Comparison of ENCODE assay signal across 8 cellular contexts in genomic region chr17:29390856-29391631, GRCh38. TPM values are rescaled to one million over a fixed set of nuclear protein-coding genes. Genes with fewer than 3 reads are reported as not detected.
A peak's percentile ranks its signal among the peaks of the same experiment; 100 is the strongest.
DNase-seq lines count a peak whose midpoint lies in the region; ATAC-seq, FAIRE-seq and TF ChIP-seq lines count a peak whose summit lies in the region.

No MANE protein-coding gene starts in this region.

- H3K27ac Mint-ChIP-seq in WTC11 = peak overlapping the region; percentile 96

- no peaks in the 10 kb centered on the region for H3K27me3 Mint-ChIP-seq in WTC11 (ENCODE audit: low read depth)

- peak; percentile 18 for DNase-seq in BE2C
- DNase-seq in GM19239 (ENCODE audit: insufficient read length, low spot score) = no peak
- DNase-seq in LHCN-M2 (ENCODE audit: low read depth) = peak; percentile 6
- DNase-seq in WTC11 (ENCODE audit: low spot score) = peak; percentile 61
- DNase-seq in erythroblast (lab: John Stamatoyannopoulos, UW) = peak; percentile 35 to 52
- DNase-seq in uterus = peak; percentile 22 to 25
- DNase-seq in activated gamma-delta T cell treated with Interleukin-2 at 50 U/mL for 16 hours = no peak

- peak; percentile 59 for ATAC-seq in WTC11

- peak overlapping the region; percentile 95 to 96 for H3K27ac ChIP-seq in uterus

- TF ChIP-seq CTCF in BE2C (IDR thresholded peaks at IDR 0.05; ENCODE audit: low read depth, low read length) (no peak), WTC11 (IDR thresholded peaks at IDR 0.05) (no peak), uterus (IDR thresholded peaks at IDR 0.05) (no peak)

- no peaks in the 10 kb centered on the region for H3K4me1 ChIP-seq in BE2C
- peaks cover 4% of the 10 kb centered on the region for H3K4me1 ChIP-seq in mucosa of stomach (ENCODE audit: control insufficient read depth, insufficient read depth, low read length)
- H3K4me1 ChIP-seq in uterus = peaks cover 0 to 9% of the 10 kb centered on the region in 2 donors

- intact Hi-C loops in uterus (cut with DNase I; ENCODE audit: low total_unique reads) = no loop called here

- H3K36me3 Mint-ChIP-seq in WTC11 = no peaks in the 10 kb centered on the region

- H3K9ac ChIP-seq in mucosa of stomach (ENCODE audit: low read length) = peak overlapping the region; percentile 76

- H3K27me3 ChIP-seq in BE2C = no peaks in the 10 kb centered on the region
- H3K27me3 ChIP-seq in mucosa of stomach (ENCODE audit: control insufficient read depth, insufficient read depth, low read length) = no peaks in the 10 kb centered on the region
- no peaks in the 10 kb centered on the region for H3K27me3 ChIP-seq in uterus

- H3K9me3 ChIP-seq in BE2C (no peaks in the 10 kb centered on the region), mucosa of stomach (ENCODE audit: control insufficient read depth, low read length) (no peaks in the 10 kb centered on the region), uterus (no peaks in the 10 kb centered on the region)

- POLR2A ChIA-PET in WTC11 (lab: Charles Lee) = interaction anchor here (1.2 kb wide), 1 partner anchor 169 kb away, joined by 4 read pairs; no protein-coding TSS in a partner anchor

- H3K36me3 ChIP-seq in BE2C (no peaks in the 10 kb centered on the region), mucosa of stomach (ENCODE audit: control insufficient read depth, insufficient read depth, low read length) (no peaks in the 10 kb centered on the region), uterus (no peaks in the 10 kb centered on the region)

- H3K4me3 ChIP-seq in BE2C (ENCODE audit: low read depth, low read length) (peak overlapping the region; percentile 74), mucosa of stomach (ENCODE audit: low read length) (peak overlapping the region; percentile 79), uterus (peak overlapping the region; percentile 78 to 84)

- peak overlapping the region; percentile 94 for H3K4me3 Mint-ChIP-seq in WTC11

- TF ChIP-seq POLR2A in erythroblast (IDR thresholded peaks at IDR 0.05; ENCODE audit: low read length) (no peak), uterus (IDR thresholded peaks at IDR 0.05) (no peak)

- H3K4me1 Mint-ChIP-seq in WTC11 = peaks cover 32% of the 10 kb centered on the region

- no peaks in the 10 kb centered on the region for H3K9me3 Mint-ChIP-seq in WTC11

- CTCF ChIA-PET in WTC11 (lab: Charles Lee) = interaction anchor here (0.6 to 1.7 kb wide), 7 partner anchors 13 to 242 kb away, joined by 3 to 14 read pairs (median 5); partner anchors contain the start of genes ABHD15 and MYO18A

- peak; percentile 90 for FAIRE-seq in GM19239 (lab: Jason Lieb, UNC)

TF ChIP-seq in WTC11, 78 proteins besides CTCF, POLR2A, EP300 and RAD21:
- TF ChIP-seq ATF1 (CRISPR knock-in tag; IDR thresholded peaks at IDR 0.05) (no peak), EMX1 (CRISPR knock-in tag; IDR thresholded peaks at IDR 0.05) (no peak), IRF1 (CRISPR knock-in tag; IDR thresholded peaks at IDR 0.05) (no peak), ZNF423 (CRISPR knock-in tag; IDR thresholded peaks at IDR 0.05) (no peak), ELF4 (CRISPR knock-in tag; IDR thresholded peaks at IDR 0.05; ENCODE audit: low read depth) (no peak), ZNF232 (CRISPR knock-in tag; IDR thresholded peaks at IDR 0.05) (no peak), NR2C2 (CRISPR knock-in tag; IDR thresholded peaks at IDR 0.05) (no peak), ZNF396 (CRISPR knock-in tag; IDR thresholded peaks at IDR 0.05; ENCODE audit: borderline replicate concordance) (no peak), ATF6 (CRISPR knock-in tag; IDR thresholded peaks at IDR 0.05) (no peak), RELA (CRISPR knock-in tag; IDR thresholded peaks at IDR 0.05; ENCODE audit: borderline replicate concordance) (no peak)

RNA-seq across cellular contexts. Expression of gene TAOK1, which starts 0.9 kb away (rescaled TPM):
- polyA plus RNA-seq in BE2C (2012; ENCODE audit: insufficient read depth, insufficient read length, low read depth) = 7.6 TPM
- total RNA-seq in LHCN-M2 (2014; rRNA removed) = 37.9 and 42.5 TPM in 2 replicates
- polyA plus RNA-seq in LHCN-M2 (2012) = 8.0 TPM
- 86.4 to 87.1 TPM (median 86.5 TPM) in 3 replicates for total RNA-seq in WTC11 (2021)
- 100 to 1,000 TPM in 1 of 4 donors, 10 to 100 TPM in 3; 24.6 to 102 (median 64.9) TPM for total RNA-seq in uterus

Comparison
In these comparisons a context has a peak if more than half of its experiments do, and no peak if none do; other contexts are left out.
1. DNase-seq: peak in BE2C (single experiment), LHCN-M2 (single experiment), WTC11 (single experiment), erythroblast (2 of 2) and uterus (2 of 2); none in GM19239 (single experiment) and activated gamma-delta T cell treated with Interleukin-2 at 50 U/mL for 16 hours (single experiment).
2. Peak in every context shown above with its lines, with median percentiles within 50 percentile points of each other: H3K4me3 ChIP-seq.